8 cellular contexts compared by ENCODE assay signal in genomic region chr5:54243483-54244080, GRCh38.
DNase-seq lines count a peak whose midpoint lies in the region; ATAC-seq, FAIRE-seq and TF ChIP-seq lines count a peak whose summit lies in the region.

No MANE protein-coding gene starts in this region.

- H3K9me3 ChIP-seq in heart left ventricle: no peaks in the 10 kb centered on the region
- H3K9me3 ChIP-seq in GM12878 (replicated peaks; ENCODE audit: control insufficient read depth, insufficient read depth, low read length): no peaks in the 10 kb centered on the region
- no peaks in the 10 kb centered on the region for H3K9me3 ChIP-seq in HepG2 (ENCODE audit: low read length)
- H3K9me3 ChIP-seq in upper lobe of right lung: no peaks in the 10 kb centered on the region

- TF ChIP-seq CTCF in heart left ventricle (IDR thresholded peaks at IDR 0.05): peak; percentile 37 to 75 (median 65)
- peak; percentile 57 to 72 (median 72); a peak in 5 of 6 replicates for TF ChIP-seq CTCF in GM12878 (IDR thresholded peaks at IDR 0.05 in 2 of 3, conservative IDR thresholded peaks at IDR 0.05 in 1 of 3; ENCODE audit: control insufficient read depth in 2 of 3, extremely low read depth in 1 of 3, insufficient read depth in 1 of 3, low read depth in 3 of 3, low read length in 3 of 3)
- peak; percentile 65 for TF ChIP-seq CTCF in HepG2 (CRISPR knock-in tag; IDR thresholded peaks at IDR 0.05)
- peak; percentile 71 for TF ChIP-seq CTCF in upper lobe of right lung (IDR thresholded peaks at IDR 0.05)

- no TSS peak for BruUV-seq in GM12878 (replicated peaks; lab: Mats Ljungman, UMichigan)
- BruUV-seq in HepG2 (replicated peaks; lab: Mats Ljungman, UMichigan): no TSS peak

- POLR2A ChIA-PET in GM12878 (lab: Charles Lee) (interaction anchor here (1.0 kb wide), 1 partner anchor 67 kb away, joined by 3 read pairs; the partner anchor contains the start of gene ARL15), HepG2 (lab: Yijun Ruan, JAX) (no interaction called here)

- ATAC-seq in heart left ventricle (peak in 1 of 4 donors; percentile 47), left cardiac atrium (no peak), HG02588 (IDR thresholded peaks at IDR 0.05; ENCODE audit: unreplicated experiment) (peak; percentile 67), GM12878 (peak; percentile 84), HepG2 (peak; percentile 65), upper lobe of right lung (peak; percentile 59), GM21619 (IDR thresholded peaks at IDR 0.05; ENCODE audit: unreplicated experiment) (no peak)

- H3K4me3 ChIP-seq in heart left ventricle: no peak overlapping the region
- H3K4me3 ChIP-seq in GM12878: no peak overlapping the region
- H3K4me3 ChIP-seq in HepG2 (replicated peaks in 1 of 3; ENCODE audit: insufficient read depth in 1 of 3, low read depth in 2 of 3, low read length in 3 of 3): no peak overlapping the region
- no peak overlapping the region for H3K4me3 ChIP-seq in upper lobe of right lung

- DNase-seq in heart left ventricle: peak in 1 of 5 donors; percentile 15
- DNase-seq in left cardiac atrium: no peak
- peak; percentile 22 for DNase-seq in NCI-H748 treated with DMSO at 0.1 percent for 48 hours (lab: John Stamatoyannopoulos, UW)
- DNase-seq in GM12878 (ENCODE audit: low read depth, low spot score): no peak
- peak; percentile 31 for DNase-seq in HepG2 (ENCODE audit: low spot score)
- no peak for DNase-seq in upper lobe of right lung

- TF ChIP-seq RAD21 in GM12878 (IDR thresholded peaks at IDR 0.05; ENCODE audit: insufficient read depth, low read depth, low read length): peak; percentile 86
- no peak for TF ChIP-seq RAD21 in HepG2 (CRISPR knock-in tag; IDR thresholded peaks at IDR 0.05)

- in situ Hi-C loops in GM12878 (cut with MboI) (no loop called here), HepG2 (cut with HindIII; ENCODE audit: extremely low pct_ligation_motif_present, low pct_unique_long_range_greater_than_20kb) (no loop called here)

- TF ChIP-seq POLR2A in heart left ventricle (IDR thresholded peaks at IDR 0.05) (no peak), GM12878 (IDR thresholded peaks at IDR 0.05; ENCODE audit: low read depth, low read length) (no peak), HepG2 (IDR thresholded peaks at IDR 0.05; ENCODE audit: insufficient read depth in 1 of 2, low read depth in 2 of 2, low read length in 2 of 2) (no peak)

- H3K27ac ChIP-seq in heart left ventricle (peak overlapping the region in 1 of 12 donors; percentile 6), GM12878 (ENCODE audit: control insufficient read depth, insufficient read depth) (no peak overlapping the region), HepG2 (ENCODE audit: extremely low read length, insufficient read depth, low read length) (no peak overlapping the region), upper lobe of right lung (no peak overlapping the region)

- H3K4me2 ChIP-seq in GM12878 (ENCODE audit: control insufficient read depth, insufficient read depth) (no peak overlapping the region), HepG2 (ENCODE audit: low read depth, low read length) (no peak overlapping the region)

- intact Hi-C loops in heart left ventricle (cut with DNase I) (loop anchor here in 4 of 10 donors (2.0 to 10.0 kb wide), 4 partner anchors 175 to 621 kb away; no protein-coding TSS in a partner anchor), left cardiac atrium (cut with DNase I) (no loop called here), GM12878 (cut with micrococcal nuclease; ENCODE audit: unreplicated experiment) (loop anchor here (1.0 to 10.0 kb wide), 3 partner anchors 176 to 621 kb away; no protein-coding TSS in a partner anchor), HepG2 (cut with micrococcal nuclease; ENCODE audit: unreplicated experiment) (loop anchor here (1.0 kb wide), 2 partner anchors 176 to 246 kb away; no protein-coding TSS in a partner anchor), upper lobe of right lung (cut with DNase I) (loop anchor here (10.0 kb wide), 1 partner anchor 181 kb away; no protein-coding TSS in a partner anchor)

- WGBS in heart left ventricle, 4 donors: 63 to 67% (median 65%) methylated on average over 4 of the region's 4 CpGs
- WGBS in GM12878 (ENCODE audit: insufficient coverage, insufficient replicate concordance, low lambda C conversion rate, missing lambda C conversion rate): 33% methylated on average over 4 of the region's 4 CpGs
- WGBS in HepG2 (ENCODE audit: low lambda C conversion rate): 21% methylated on average over 4 of the region's 4 CpGs

- H3K79me2 ChIP-seq in GM12878 (ENCODE audit: control insufficient read depth, insufficient read depth, low read length): no peaks in the 10 kb centered on the region
- no peaks in the 10 kb centered on the region for H3K79me2 ChIP-seq in HepG2 (ENCODE audit: insufficient read depth, low read length)

- H3K9ac ChIP-seq in GM12878 (ENCODE audit: control insufficient read depth, insufficient read depth, low read length): no peak overlapping the region
- no peak overlapping the region for H3K9ac ChIP-seq in HepG2 (ENCODE audit: insufficient read depth, low read depth, low read length)

- CTCF ChIA-PET in GM12878 (lab: Yijun Ruan, JAX): interaction anchor here (0.6 to 5.8 kb wide), 44 partner anchors 9 to 1143 kb away, joined by 3 to 96 read pairs (median 4); partner anchors contain the start of gene ARL15
- CTCF ChIA-PET in HepG2 (lab: Yijun Ruan, JAX; ENCODE audit: low intra/inter-chr PET ratio, low total read pairs): interaction anchor here (2.1 to 3.0 kb wide), 2 partner anchors 176 to 246 kb away, joined by 13 to 33 read pairs; no protein-coding TSS in a partner anchor

- peaks cover 0 to 41% (median 8%) of the 10 kb centered on the region in 12 donors for H3K4me1 ChIP-seq in heart left ventricle
- H3K4me1 ChIP-seq in GM12878 (ENCODE audit: control insufficient read depth, insufficient read depth, low read length): no peaks in the 10 kb centered on the region
- no peaks in the 10 kb centered on the region for H3K4me1 ChIP-seq in HepG2 (ENCODE audit: insufficient read depth, low read length)
- no peaks in the 10 kb centered on the region for H3K4me1 ChIP-seq in upper lobe of right lung

- H4K20me1 ChIP-seq in GM12878 (ENCODE audit: control insufficient read depth, insufficient read depth): no peaks in the 10 kb centered on the region
- no peaks in the 10 kb centered on the region for H4K20me1 ChIP-seq in HepG2 (ENCODE audit: insufficient read depth, low read length)

- H2AFZ ChIP-seq in GM12878 (ENCODE audit: control insufficient read depth, low read depth, low read length) (no peak overlapping the region), HepG2 (ENCODE audit: low read length) (no peak overlapping the region)

- FAIRE-seq in GM12878 (lab: Jason Lieb, UNC) (peak; percentile 23), HepG2 (lab: Jason Lieb, UNC) (no peak)

- TF ChIP-seq EP300 in GM12878 (IDR thresholded peaks at IDR 0.05; ENCODE audit: borderline replicate concordance in 1 of 2, control insufficient read depth in 1 of 2, low read depth in 2 of 2, low read length in 2 of 2) (no peak), HepG2 (IDR thresholded peaks at IDR 0.05; ENCODE audit: low read depth in 2 of 2, low read length in 2 of 2) (no peak), HepG2 (CRISPR knock-in tag; IDR thresholded peaks at IDR 0.05; ENCODE audit: borderline replicate concordance) (no peak)

- SMC1A ChIA-PET in GM12878 (lab: Charles Lee; ENCODE audit: uncharacterized antibody, unreplicated experiment): interaction anchor here (0.5 to 2.6 kb wide), 21 partner anchors 9 to 767 kb away, joined by 3 to 29 read pairs (median 4); partner anchors contain the start of gene ARL15

- H3K36me3 ChIP-seq in heart left ventricle (no peaks in the 10 kb centered on the region), GM12878 (ENCODE audit: control insufficient read depth in 2 of 2, insufficient read depth in 2 of 2, low read length in 1 of 2) (no peaks in the 10 kb centered on the region), HepG2 (replicated peaks in 1 of 2; ENCODE audit: control insufficient read depth in 1 of 2, insufficient read depth in 2 of 2, low read length in 2 of 2) (no peaks in the 10 kb centered on the region), upper lobe of right lung (no peaks in the 10 kb centered on the region)

- H3K27me3 ChIP-seq in heart left ventricle: no peaks in the 10 kb centered on the region
- no peaks in the 10 kb centered on the region for H3K27me3 ChIP-seq in GM12878 (replicated peaks in 1 of 2; ENCODE audit: control insufficient read depth in 2 of 2, insufficient read depth in 2 of 2, low read length in 1 of 2)
- no peaks in the 10 kb centered on the region for H3K27me3 ChIP-seq in HepG2 (ENCODE audit: control insufficient read depth in 1 of 2, insufficient read depth in 2 of 2, low read length in 2 of 2)
- no peaks in the 10 kb centered on the region for H3K27me3 ChIP-seq in upper lobe of right lung

- RAD21 ChIA-PET in GM12878 (lab: Charles Lee; ENCODE audit: unreplicated experiment): interaction anchor here (0.7 to 3.1 kb wide), 19 partner anchors 9 to 601 kb away, joined by 3 to 40 read pairs (median 5); partner anchors contain the start of gene ARL15

TF ChIP-seq in HepG2, 621 proteins besides CTCF, POLR2A, EP300 and RAD21:
- TF ChIP-seq MAFF (IDR thresholded peaks at IDR 0.05; ENCODE audit: low read depth, low read length) (no peak), SYNCRIP (IDR thresholded peaks at IDR 0.05; ENCODE audit: insufficient read depth, low read depth, low read length) (no peak), SMC3 (IDR thresholded peaks at IDR 0.05; ENCODE audit: low read length) (peak; percentile 48), AGO1 (IDR thresholded peaks at IDR 0.05; ENCODE audit: low read depth, low read length, poor library complexity, severe bottlenecking) (no peak), STAG1 (CRISPR knock-in tag; IDR thresholded peaks at IDR 0.05) (peak; percentile 79)

Comparison
In these comparisons a context has a peak if more than half of its experiments do, and no peak if none do; other contexts are left out.
1. ATAC-seq: peak in HG02588 (single experiment), GM12878 (single experiment), HepG2 (single experiment) and upper lobe of right lung (single experiment); none in left cardiac atrium (0 of 2) and GM21619 (single experiment).
2. DNase-seq: peak in NCI-H748 treated with DMSO at 0.1 percent for 48 hours (single experiment) and HepG2 (single experiment); none in left cardiac atrium (single experiment), GM12878 (single experiment) and upper lobe of right lung (single experiment).
3. intact Hi-C loops: an anchor here in GM12878 (1.0 to 10.0 kb wide), HepG2 (1.0 kb wide) and upper lobe of right lung (10.0 kb wide); none called in left cardiac atrium.
4. Peak in every context shown above with its lines, with median percentiles within 50 percentile points of each other: CTCF ChIP-seq.